23 cellular contexts compared by ENCODE assay signal in genomic region chr11:74689666-74690065, GRCh38. TPM values are rescaled to one million over a fixed set of nuclear protein-coding genes. Genes with fewer than 3 reads are reported as not detected.
DNase-seq lines count a peak whose midpoint lies in the region; ATAC-seq and TF ChIP-seq lines count a peak whose summit lies in the region.
"Had no signal": no experiment of that assay in that cellular context is flagged by ENCODE, and none has a peak within 500 bp of the region (broad histone marks: within the 10 kb centered on the region; RNA-seq: fewer than 3 reads in every experiment).

No MANE protein-coding gene starts in this region.

- CTCF ChIA-PET in A673 (lab: Charles Lee) = no interaction called here

- H3K27ac ChIP-seq in foreskin keratinocyte = no peak overlapping the region
- H3K27ac ChIP-seq in A673 (ENCODE audit: low read depth, low read length, poor library complexity, severe bottlenecking) = no peak overlapping the region
- H3K27ac ChIP-seq: colonic mucosa, suprapubic skin had no signal

- H3K4me3 Mint-ChIP-seq in HFFc6 = no peak overlapping the region
- H3K4me3 Mint-ChIP-seq: activated naive CD4-positive, alpha-beta T cell treated with anti-CD3 and anti-CD28 coated beads, Interleukin-2, amount 50 U/mL, for 24 hours; immature natural killer cell; stimulated activated effector memory CD8-positive, alpha-beta T cell treated with anti-CD3 and anti-CD28 coated beads, Interleukin-12 subunit alpha, Interleukin-12 subunit beta, amount 100 ng/mL, for 72 hours had no signal

- peak; percentile 55 for ATAC-seq in foreskin keratinocyte
- ATAC-seq in GM18505 (IDR thresholded peaks at IDR 0.05; ENCODE audit: unreplicated experiment) = no peak
- ATAC-seq: stimulated activated effector memory CD8-positive, alpha-beta T cell treated with anti-CD3 and anti-CD28 coated beads, Interleukin-12 subunit alpha, Interleukin-12 subunit beta, amount 100 ng/mL, for 72 hours had no signal

- H3K4me3 ChIP-seq in astrocyte of the spinal cord (ENCODE audit: low read depth, low read length) (no peak overlapping the region), A673 (ENCODE audit: low read depth, low read length, poor library complexity, severe bottlenecking) (no peak overlapping the region)
- H3K4me3 ChIP-seq: colonic mucosa, heart right ventricle, suprapubic skin had no signal

- no peak overlapping the region for H3K27ac Mint-ChIP-seq in HFFc6
- H3K27ac Mint-ChIP-seq: activated naive CD4-positive, alpha-beta T cell treated with anti-CD3 and anti-CD28 coated beads, Interleukin-2, amount 50 U/mL, for 24 hours; CD4-positive, alpha-beta memory T cell; immature natural killer cell; stimulated activated effector memory CD8-positive, alpha-beta T cell treated with anti-CD3 and anti-CD28 coated beads, Interleukin-12 subunit alpha, Interleukin-12 subunit beta, amount 100 ng/mL, for 72 hours had no signal

- no TSS peak for BruUV-seq in A673 (replicated peaks; lab: Mats Ljungman, UMichigan)

- H3K9me3 ChIP-seq in A673 (ENCODE audit: low read depth, low read length, poor library complexity, severe bottlenecking) = no peaks in the 10 kb centered on the region
- H3K9me3 ChIP-seq: colonic mucosa, suprapubic skin had no signal

- no peaks in the 10 kb centered on the region for H3K36me3 ChIP-seq in A673 (ENCODE audit: insufficient read depth, low read length, poor library complexity, severe bottlenecking)
- H3K36me3 ChIP-seq: colonic mucosa, heart right ventricle, suprapubic skin had no signal

- TF ChIP-seq CTCF in HFFc6 (IDR thresholded peaks at IDR 0.05) (no peak), astrocyte of the spinal cord (IDR thresholded peaks at IDR 0.05; ENCODE audit: low read depth, low read length) (no peak), foreskin keratinocyte (conservative IDR thresholded peaks at IDR 0.05) (no peak), A673 (conservative IDR thresholded peaks at IDR 0.05; ENCODE audit: low read depth, low read length) (no peak)

- H3K9me3 Mint-ChIP-seq in HFFc6 = no peaks in the 10 kb centered on the region
- H3K9me3 Mint-ChIP-seq: activated naive CD4-positive, alpha-beta T cell treated with anti-CD3 and anti-CD28 coated beads, Interleukin-2, amount 50 U/mL, for 24 hours; CD4-positive, alpha-beta memory T cell; immature natural killer cell; stimulated activated effector memory CD8-positive, alpha-beta T cell treated with anti-CD3 and anti-CD28 coated beads, Interleukin-12 subunit alpha, Interleukin-12 subunit beta, amount 100 ng/mL, for 72 hours had no signal

- POLR2A ChIA-PET in A673 (lab: Charles Lee; ENCODE audit: low non-redundant PET) = no interaction called here

- in situ Hi-C loops in astrocyte of the spinal cord (cut with HindIII; ENCODE audit: low sequenced_read_pairs) = no loop called here

- H3K36me3 Mint-ChIP-seq in HFFc6 (ENCODE audit: low read depth) = no peaks in the 10 kb centered on the region
- H3K36me3 Mint-ChIP-seq: activated naive CD4-positive, alpha-beta T cell treated with anti-CD3 and anti-CD28 coated beads, Interleukin-2, amount 50 U/mL, for 24 hours; CD4-positive, alpha-beta memory T cell; stimulated activated effector memory CD8-positive, alpha-beta T cell treated with anti-CD3 and anti-CD28 coated beads, Interleukin-12 subunit alpha, Interleukin-12 subunit beta, amount 100 ng/mL, for 72 hours had no signal

- peaks cover 12% of the 10 kb centered on the region for H3K27me3 Mint-ChIP-seq in HFFc6 (ENCODE audit: insufficient read depth)

- no peak for TF ChIP-seq POLR2A in GM18505 (IDR thresholded peaks at IDR 0.05; ENCODE audit: borderline replicate concordance, extremely low read depth, insufficient read depth, insufficient read length)

- H3K27me3 ChIP-seq in foreskin keratinocyte (no peaks in the 10 kb centered on the region), A673 (replicated peaks; ENCODE audit: insufficient read depth, low read depth, low read length, poor library complexity) (no peaks in the 10 kb centered on the region)
- H3K27me3 ChIP-seq: colonic mucosa, heart right ventricle, suprapubic skin had no signal

- peak; percentile 36 for DNase-seq in AG08395 (ENCODE audit: low spot score)
- DNase-seq in HFFc6 = peak; percentile 7
- peak; percentile 70 for DNase-seq in astrocyte of the spinal cord (ENCODE audit: low read depth, low spot score)
- DNase-seq in foreskin keratinocyte = peak in 1 of 2 donors; percentile 40
- DNase-seq in SIG-M5 treated with dmso at 0.1 percent for 504 hours (lab: John Stamatoyannopoulos, UW; ENCODE audit: unreplicated experiment) = no peak
- no peak for DNase-seq in A673 (ENCODE audit: low spot score)
- no peak for DNase-seq in inferior parietal cortex (ENCODE audit: extremely low spot score)
- DNase-seq: CD4-positive, alpha-beta memory T cell; colonic mucosa; heart right ventricle; immature natural killer cell; KG1; NCI-H187; SHP77 treated with DMSO at 0.1 percent for 48 hours; stimulated activated CD4-positive, alpha-beta T cell treated with anti-CD3 and anti-CD28 coated beads, Interleukin-2, amount 100 ng/mL, for 24 hours; T-helper 1 cell had no signal

- H3K4me1 Mint-ChIP-seq in HFFc6 (ENCODE audit: low read depth) = peaks cover 27% of the 10 kb centered on the region
- H3K4me1 Mint-ChIP-seq: activated naive CD4-positive, alpha-beta T cell treated with anti-CD3 and anti-CD28 coated beads, Interleukin-2, amount 50 U/mL, for 24 hours; CD4-positive, alpha-beta memory T cell; immature natural killer cell; stimulated activated effector memory CD8-positive, alpha-beta T cell treated with anti-CD3 and anti-CD28 coated beads, Interleukin-12 subunit alpha, Interleukin-12 subunit beta, amount 100 ng/mL, for 72 hours had no signal

- peaks cover 9% of the 10 kb centered on the region for H3K4me1 ChIP-seq in foreskin keratinocyte
- no peaks in the 10 kb centered on the region for H3K4me1 ChIP-seq in A673 (ENCODE audit: insufficient read depth, low read length, poor library complexity, severe bottlenecking)
- H3K4me1 ChIP-seq: colonic mucosa, suprapubic skin had no signal

- intact Hi-C loops in A673 (cut with micrococcal nuclease; ENCODE audit: unreplicated experiment) = loop anchor here (10.0 kb wide), 1 partner anchor 435 kb away; no protein-coding TSS in a partner anchor

RNA-seq across cellular contexts. Expression of gene CHRDL2, which starts 41.6 kb away (rescaled TPM):
- not detected for total RNA-seq in HFFc6 (2021; fragmentation: NEBNext Ultra II Directional; extraction: Animal tissue kit (Norgen Biotek cat#: 25700))
- total RNA-seq in foreskin keratinocyte = not detected in 2 replicates
- polyA plus RNA-seq in foreskin keratinocyte = not detected in 2 replicates
- 7.7 and 11.6 TPM in 2 replicates for total RNA-seq in A673 (2021)
- total RNA-seq: CD4-positive, alpha-beta memory T cell; fibroblast of villous mesenchyme; lower leg skin; suprapubic skin had no signal
- polyA plus RNA-seq: CD4-positive, alpha-beta memory T cell; immature natural killer cell; neural cell had no signal

RNA-seq across cellular contexts. Expression of gene RNF169, which starts 59.0 kb away (rescaled TPM):
- 10 to 100 TPM; 10.9 to 12.9 (median 12.2) TPM for total RNA-seq in HFFc6 (2021; fragmentation: NEBNext Ultra II Directional; extraction: Animal tissue kit (Norgen Biotek cat#: 25700))
- total RNA-seq in foreskin keratinocyte = 17.9 and 18.5 TPM in 2 replicates
- 2.8 and 3.4 TPM in 2 replicates for polyA plus RNA-seq in foreskin keratinocyte
- 19.7 and 20.6 TPM in 2 replicates for total RNA-seq in A673 (2021)

Comparison
In these comparisons a context has a peak if more than half of its experiments do, and no peak if none do; other contexts are left out.
1. DNase-seq: peak in AG08395 (single experiment), HFFc6 (single experiment) and astrocyte of the spinal cord (single experiment); none in SIG-M5 treated with dmso at 0.1 percent for 504 hours (single experiment), A673 (single experiment) and inferior parietal cortex (single experiment).